9 cellular contexts compared by ENCODE assay signal in the genomic region with DNA sequence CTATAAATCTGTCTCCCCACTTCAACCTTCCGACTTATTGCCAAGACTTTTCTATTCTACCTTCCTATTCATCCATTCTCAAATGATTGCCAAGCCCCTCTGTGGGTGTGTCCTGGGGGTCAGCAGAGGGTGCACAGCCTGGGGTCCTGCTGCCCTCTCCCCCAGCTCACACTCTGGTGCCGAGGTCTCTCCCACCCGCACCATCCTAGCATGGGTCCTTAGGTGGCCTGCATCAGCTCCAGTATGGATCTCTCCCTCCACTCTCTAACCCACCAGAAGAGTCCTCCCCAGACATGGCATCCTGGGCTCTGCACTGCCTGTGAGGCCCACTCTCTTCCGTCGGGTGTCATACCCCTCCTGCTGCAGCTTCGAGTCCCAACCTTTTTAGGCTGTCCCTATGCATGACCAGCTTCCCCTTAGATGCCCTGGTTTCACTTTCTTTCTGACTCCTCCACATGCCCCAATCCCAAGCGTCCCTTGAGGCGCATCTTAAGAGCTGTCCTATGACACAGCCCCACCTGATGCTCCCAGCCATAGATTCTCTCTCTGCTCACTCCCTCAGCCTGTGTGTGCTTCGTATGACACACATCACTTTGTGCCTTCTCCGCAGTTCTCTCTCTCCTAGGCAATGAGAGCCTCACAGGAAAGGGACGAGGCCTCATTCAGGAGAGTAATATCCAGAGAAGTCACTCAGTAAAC. TPM values are rescaled to one million over a fixed set of nuclear protein-coding genes. Genes with fewer than 3 reads are reported as not detected.
A peak's percentile ranks its signal among the peaks of the same experiment; 100 is the strongest.
DNase-seq lines count a peak whose midpoint lies in the region; ATAC-seq and TF ChIP-seq lines count a peak whose summit lies in the region.
"Had no signal": no experiment of that assay in that cellular context is flagged by ENCODE, and none has a peak within 500 bp of the region (broad histone marks: within the 10 kb centered on the region; RNA-seq: fewer than 3 reads in every experiment).

No MANE protein-coding gene starts in this region.

- ATAC-seq in HG03097 (IDR thresholded peaks at IDR 0.05; ENCODE audit: low FRiP score, unreplicated experiment) (peak; percentile 57), body of pancreas (no peak), GM21825 (IDR thresholded peaks at IDR 0.05; ENCODE audit: unreplicated experiment) (no peak), HG02870 (IDR thresholded peaks at IDR 0.05; ENCODE audit: unreplicated experiment) (no peak), GM18858 (IDR thresholded peaks at IDR 0.05; ENCODE audit: unreplicated experiment) (no peak)

- TF ChIP-seq POLR2A in body of pancreas (IDR thresholded peaks at IDR 0.05), result no peak

- peaks cover 0 to 10% of the 10 kb centered on the region in 2 donors for H3K36me3 ChIP-seq in body of pancreas (replicated peaks in 1 of 2; ENCODE audit: insufficient read depth in 1 of 2, low read depth in 2 of 2)
- H3K36me3 ChIP-seq in osteoblast (ENCODE audit: insufficient read depth, low read length), result peaks cover 43% of the 10 kb centered on the region

- H3K27me3 ChIP-seq in body of pancreas (no peaks in the 10 kb centered on the region), osteoblast (ENCODE audit: insufficient read depth, low read length) (no peaks in the 10 kb centered on the region)

- H3K4me3 ChIP-seq in body of pancreas (no peak overlapping the region), osteoblast (ENCODE audit: insufficient read depth, low read length) (no peak overlapping the region)

- H3K27ac ChIP-seq in body of pancreas (peak overlapping the region; percentile 72 to 88 (median 86)), osteoblast (ENCODE audit: low read depth, low read length) (peak overlapping the region; percentile 97)

- no peak overlapping the region for H2AFZ ChIP-seq in osteoblast (ENCODE audit: low read length)

- H3K4me2 ChIP-seq in osteoblast (ENCODE audit: insufficient read depth, low read length), result peak overlapping the region; percentile 69

- H3K4me1 ChIP-seq in body of pancreas, result peaks cover 72% of the 10 kb centered on the region
- H3K4me1 ChIP-seq in osteoblast (ENCODE audit: insufficient read depth, low read length), result peaks cover 56% of the 10 kb centered on the region

- TF ChIP-seq CTCF in body of pancreas (IDR thresholded peaks at IDR 0.05), result no peak
- no peak for TF ChIP-seq CTCF in osteoblast (IDR thresholded peaks at IDR 0.05; ENCODE audit: extremely low read depth, low read depth, low read length)

- H3K9me3 ChIP-seq in body of pancreas, result no peaks in the 10 kb centered on the region
- H3K9me3 ChIP-seq in osteoblast (ENCODE audit: low read depth, low read length), result no peaks in the 10 kb centered on the region

- intact Hi-C loops in body of pancreas (cut with DNase I), result no loop called here

- DNase-seq in Daoy (ENCODE audit: low read depth), result peak; percentile 18
- no peak for DNase-seq in body of pancreas
- peak; percentile 56 for DNase-seq in osteoblast (ENCODE audit: insufficient read length, low spot score, missing footprints)
- no peak for DNase-seq in NCI-H187 treated with DMSO at 0.1 percent for 48 hours (lab: John Stamatoyannopoulos, UW)
- DNase-seq: NCI-H1417 treated with DMSO at 0.1 percent for 48 hours had no signal

- H4K20me1 ChIP-seq in osteoblast (ENCODE audit: insufficient read depth, low read length), result no peaks in the 10 kb centered on the region

- 81 to 90% methylated on average over 10 to 11 of the region's 11 CpGs for WGBS in body of pancreas, 2 donors

- peaks cover 6% of the 10 kb centered on the region for H3K79me2 ChIP-seq in osteoblast (ENCODE audit: insufficient read depth, low read length)

RNA-seq across cellular contexts. Expression of a gene that starts 43.9 kb away (rescaled TPM):
- total RNA-seq in Daoy (2014; rRNA removed; shearing (Covaris generic)), result 16.0 and 20.5 TPM in 2 replicates
- total RNA-seq in body of pancreas (10 to 100 TPM; 44.4 to 50.1 TPM), osteoblast (43.4 and 45.4 TPM in 2 replicates)

RNA-seq across cellular contexts. Expression of a gene that starts 46.9 kb away (rescaled TPM):
- total RNA-seq in Daoy (2014; rRNA removed; shearing (Covaris generic)), result 90.3 and 101 TPM in 2 replicates
- total RNA-seq in body of pancreas, result 10 to 100 TPM; 33.0 to 35.0 TPM
- 94.1 and 113 TPM in 2 replicates for total RNA-seq in osteoblast

RNA-seq across cellular contexts. Expression of a gene that starts 52.2 kb away (rescaled TPM):
- total RNA-seq in Daoy (2014; rRNA removed; shearing (Covaris generic)), result 37.3 and 37.9 TPM in 2 replicates
- 10 to 100 TPM; 29.3 to 72.2 TPM for total RNA-seq in body of pancreas
- 7.7 and 8.7 TPM in 2 replicates for total RNA-seq in osteoblast

Comparison
In these comparisons a context has a peak if more than half of its experiments do, and no peak if none do; other contexts are left out.
1. DNase-seq: peak in Daoy (single experiment) and osteoblast (single experiment); none in body of pancreas (0 of 4) and NCI-H187 treated with DMSO at 0.1 percent for 48 hours (single experiment).